ENCODE assay signal across 27 cellular contexts in genomic region chr2:238087211-238087610, GRCh38. TPM values are rescaled to one million over a fixed set of nuclear protein-coding genes. Genes with fewer than 3 reads are reported as not detected.
DNase-seq lines count a peak whose midpoint lies in the region; TF ChIP-seq lines count a peak whose summit lies in the region.
"Had no signal": no experiment of that assay in that cellular context is flagged by ENCODE, and none has a peak within 500 bp of the region (broad histone marks: within the 10 kb centered on the region; RNA-seq: fewer than 3 reads in every experiment).

No MANE protein-coding gene starts in this region.

- H3K27me3 Mint-ChIP-seq in activated naive CD4-positive, alpha-beta T cell treated with anti-CD3 and anti-CD28 coated beads, Interleukin-2, amount 10 ng/mL, durations not matched to agents 7 days and 5 days, result no peaks in the 10 kb centered on the region
- H3K27me3 Mint-ChIP-seq: activated CD4-positive, alpha-beta memory T cell treated with anti-CD3 and anti-CD28 coated beads for 36 hours; stimulated activated naive CD8-positive, alpha-beta T cell treated with anti-CD3 and anti-CD28 coated beads, Interleukin-15, Interleukin-2, amounts not matched to agents 100 ng/mL and 50 ng/mL, for 24 hours; T-helper 17 cell had no signal

- no peaks in the 10 kb centered on the region for H4K20me1 ChIP-seq in BLaER1
- no peaks in the 10 kb centered on the region for H4K20me1 ChIP-seq in OCI-LY7 (ENCODE audit: insufficient read depth, low read length)

- CTCF ChIA-PET in OCI-LY7 (lab: Charles Lee; ENCODE audit: unreplicated experiment), result interaction anchor here (1.0 kb wide), 1 partner anchor 11 kb away, joined by 4 read pairs; no protein-coding TSS in a partner anchor
- CTCF ChIA-PET in activated naive CD4-positive, alpha-beta T cell treated with anti-CD3 and anti-CD28 coated beads, Interleukin-2, amount 10 ng/mL, durations not matched to agents 7 days and 5 days (lab: Charles Lee), result interaction anchor here (1.3 to 1.4 kb wide), 2 partner anchors 118 to 164 kb away, joined by 3 to 4 read pairs; no protein-coding TSS in a partner anchor

- no peaks in the 10 kb centered on the region for H3K9me2 ChIP-seq in OCI-LY7 (ENCODE audit: insufficient read depth, low read length)

- no peak for TF ChIP-seq CTCF in OCI-LY7 (conservative IDR thresholded peaks at IDR 0.05; ENCODE audit: low read length)
- TF ChIP-seq CTCF in Peyer's patch (IDR thresholded peaks at IDR 0.05), result no peak

- no peaks in the 10 kb centered on the region for H3K79me2 ChIP-seq in OCI-LY7 (ENCODE audit: insufficient read depth, low read depth, low read length)

- no peak overlapping the region for H3K4me3 Mint-ChIP-seq in activated naive CD4-positive, alpha-beta T cell treated with anti-CD3 and anti-CD28 coated beads, Interleukin-2, amount 10 ng/mL, durations not matched to agents 7 days and 5 days
- H3K4me3 Mint-ChIP-seq: activated CD4-positive, alpha-beta memory T cell treated with anti-CD3 and anti-CD28 coated beads for 36 hours; CD8-positive, alpha-beta T cell; stimulated activated naive CD8-positive, alpha-beta T cell treated with anti-CD3 and anti-CD28 coated beads, Interleukin-15, Interleukin-2, amounts not matched to agents 100 ng/mL and 50 ng/mL, for 24 hours; T-helper 17 cell had no signal

- H3K27me3 ChIP-seq in BLaER1, result no peaks in the 10 kb centered on the region
- H3K27me3 ChIP-seq in Peyer's patch, result no peaks in the 10 kb centered on the region
- H3K27me3 ChIP-seq: adrenal gland, brain microvascular endothelial cell, heart right ventricle, SJCRH30, thyroid gland had no signal

- H3K9me3 ChIP-seq in BLaER1 (no peaks in the 10 kb centered on the region), OCI-LY7 (ENCODE audit: low read length) (no peaks in the 10 kb centered on the region), Peyer's patch (no peaks in the 10 kb centered on the region)
- H3K9me3 ChIP-seq: adrenal gland, heart right ventricle, SJCRH30, thyroid gland had no signal

- POLR2A ChIA-PET in OCI-LY7 (lab: Charles Lee), result interaction anchor here (0.7 to 2.3 kb wide), 4 partner anchors 11 to 471 kb away, joined by 3 to 12 read pairs (median 4); no protein-coding TSS in a partner anchor

- peaks cover 32% of the 10 kb centered on the region for H3K36me3 Mint-ChIP-seq in activated naive CD4-positive, alpha-beta T cell treated with anti-CD3 and anti-CD28 coated beads, Interleukin-2, amount 10 ng/mL, durations not matched to agents 7 days and 5 days

- in situ Hi-C loops in G401 (cut with HindIII; ENCODE audit: low sequenced_read_pairs), result no loop called here

- H3K9me3 Mint-ChIP-seq in activated naive CD4-positive, alpha-beta T cell treated with anti-CD3 and anti-CD28 coated beads, Interleukin-2, amount 10 ng/mL, durations not matched to agents 7 days and 5 days, result no peaks in the 10 kb centered on the region
- H3K9me3 Mint-ChIP-seq: activated CD4-positive, alpha-beta memory T cell treated with anti-CD3 and anti-CD28 coated beads for 36 hours; CD8-positive, alpha-beta T cell; stimulated activated naive CD8-positive, alpha-beta T cell treated with anti-CD3 and anti-CD28 coated beads, Interleukin-15, Interleukin-2, amounts not matched to agents 100 ng/mL and 50 ng/mL, for 24 hours had no signal

- H3K36me3 ChIP-seq in BLaER1 (peaks cover 47% of the 10 kb centered on the region), OCI-LY7 (ENCODE audit: insufficient read depth, low read length) (peaks cover 26% of the 10 kb centered on the region), Peyer's patch (peaks cover 0 to 22% (median 0%) of the 10 kb centered on the region in 3 donors)

- no peak overlapping the region for H3K9ac ChIP-seq in BLaER1

- intact Hi-C loops in OCI-LY7 (cut with micrococcal nuclease; ENCODE audit: unreplicated experiment), result no loop called here

- H3K27ac Mint-ChIP-seq in activated naive CD4-positive, alpha-beta T cell treated with anti-CD3 and anti-CD28 coated beads, Interleukin-2, amount 10 ng/mL, durations not matched to agents 7 days and 5 days, result no peak overlapping the region
- H3K27ac Mint-ChIP-seq: activated CD4-positive, alpha-beta memory T cell treated with anti-CD3 and anti-CD28 coated beads for 36 hours; CD8-positive, alpha-beta T cell; stimulated activated naive CD8-positive, alpha-beta T cell treated with anti-CD3 and anti-CD28 coated beads, Interleukin-15, Interleukin-2, amounts not matched to agents 100 ng/mL and 50 ng/mL, for 24 hours; T-helper 17 cell had no signal

- H3K4me1 ChIP-seq in BLaER1, result peaks cover 13% of the 10 kb centered on the region
- peaks cover 10% of the 10 kb centered on the region for H3K4me1 ChIP-seq in OCI-LY7 (ENCODE audit: insufficient read depth, low read length, poor library complexity, severe bottlenecking)
- H3K4me1 ChIP-seq in Peyer's patch, result no peaks in the 10 kb centered on the region
- H3K4me1 ChIP-seq: adrenal gland, SJCRH30, thyroid gland had no signal

- no TSS peak for BruUV-seq in OCI-LY7 (replicated peaks; lab: Mats Ljungman, UMichigan)

- DNase-seq in GF-D8 (lab: John Stamatoyannopoulos, UW), result peak; percentile 25
- peak; percentile 27 for DNase-seq in OCI-LY7 (ENCODE audit: low spot score)
- peak; percentile 31 for DNase-seq in medulla oblongata (ENCODE audit: extremely low spot score)
- DNase-seq in activated naive CD4-positive, alpha-beta T cell treated with anti-CD3 and anti-CD28 coated beads, Interleukin-2, amount 10 ng/mL, durations not matched to agents 7 days and 5 days, result no peak
- no peak for DNase-seq in Peyer's patch
- DNase-seq in NCI-H2107 treated with DMSO at 0.1 percent for 48 hours (lab: John Stamatoyannopoulos, UW; ENCODE audit: unreplicated experiment), result no peak
- DNase-seq in G401 (ENCODE audit: low spot score), result no peak
- DNase-seq: activated gamma-delta T cell treated with Interleukin-2 at 50 U/mL for 16 hours; activated T-cell treated with anti-CD3 and anti-CD28 coated beads for 4 hours; brain microvascular endothelial cell; CD8-positive, alpha-beta T cell; DMS 273 treated with DMSO at 0.1 percent for 48 hours; effector memory CD4-positive, alpha-beta T cell; foreskin fibroblast; heart right ventricle; left colon; NCI-H1417; NCI-H446; occipital lobe; PC-9; SJCRH30; T-helper 17 cell; thyroid gland had no signal

- no peak for TF ChIP-seq POLR2A in Peyer's patch (IDR thresholded peaks at IDR 0.05)

- H3K4me3 ChIP-seq in BLaER1 (no peak overlapping the region), OCI-LY7 (ENCODE audit: low read depth, low read length, poor library complexity, severe bottlenecking) (no peak overlapping the region), Peyer's patch (no peak overlapping the region)
- H3K4me3 ChIP-seq: adrenal gland, heart right ventricle, PC-9, SJCRH30, thyroid gland had no signal

- H3K4me2 ChIP-seq in BLaER1, result peak overlapping the region; percentile 44
- 0 out of 2 replicates have a peak overlapping the region, but pooled peaks have one; percentile 8 for H3K4me2 ChIP-seq in OCI-LY7 (ENCODE audit: low read length)
- H3K4me2 ChIP-seq: PC-9 had no signal

- H3K27ac ChIP-seq in BLaER1, result no peak overlapping the region
- H3K27ac ChIP-seq in OCI-LY7 (ENCODE audit: low read depth, low read length, poor library complexity, severe bottlenecking), result no peak overlapping the region
- H3K27ac ChIP-seq in Peyer's patch, result no peak overlapping the region
- H3K27ac ChIP-seq: adrenal gland, brain microvascular endothelial cell, heart right ventricle, PC-9, SJCRH30, thyroid gland had no signal

- H2AFZ ChIP-seq in OCI-LY7 (ENCODE audit: low read length), result no peak overlapping the region
- H2AFZ ChIP-seq: PC-9 had no signal

- peaks cover 8% of the 10 kb centered on the region for H3K4me1 Mint-ChIP-seq in activated naive CD4-positive, alpha-beta T cell treated with anti-CD3 and anti-CD28 coated beads, Interleukin-2, amount 10 ng/mL, durations not matched to agents 7 days and 5 days

RNA-seq across cellular contexts. Expression of gene ESPNL, which starts 12.9 kb away (rescaled TPM):
- 7.6 and 7.7 TPM in 2 replicates for total RNA-seq in OCI-LY7 (2014; rRNA removed; shearing (Covaris generic))
- total RNA-seq in OCI-LY7 (2022), result 3.4 and 5.0 TPM in 2 replicates
- total RNA-seq in Peyer's patch, result 1 to 10 TPM in 1 of 4 donors, under 1 TPM in 1, not detected in 2; 0.27 to 2.5 TPM
- 6.8 and 19.3 TPM in 2 replicates for total RNA-seq in G401 (2014; rRNA removed; shearing (Covaris generic))
- total RNA-seq: CD8-positive, alpha-beta T cell had no signal

RNA-seq across cellular contexts. Expression of gene SCLY, which starts 26.4 kb away (rescaled TPM):
- 39.3 and 41.7 TPM in 2 replicates for total RNA-seq in OCI-LY7 (2014; rRNA removed; shearing (Covaris generic))
- 29.9 and 31.2 TPM in 2 replicates for total RNA-seq in OCI-LY7 (2022)
- 10 to 100 TPM; 13.2 to 45.2 (median 24.2) TPM for total RNA-seq in Peyer's patch
- 42.8 and 52.0 TPM in 2 replicates for total RNA-seq in G401 (2014; rRNA removed; shearing (Covaris generic))

RNA-seq across cellular contexts. Expression of gene KLHL30, which starts 51.3 kb away (rescaled TPM):
- total RNA-seq in OCI-LY7 (2014; rRNA removed; shearing (Covaris generic)), result 0.03 and 0.09 TPM in 2 replicates
- total RNA-seq in OCI-LY7 (2022), result 1.7 and 1.9 TPM in 2 replicates
- under 1 TPM in 2 of 4 donors, not detected in 2; 0.27 to 0.28 TPM for total RNA-seq in Peyer's patch
- total RNA-seq in G401 (2014; rRNA removed; shearing (Covaris generic)), result 0.07 TPM in 1 of 2 replicates, not detected in the other
- total RNA-seq: activated CD4-positive, alpha-beta memory T cell treated with anti-CD3 and anti-CD28 coated beads for 36 hours; CD8-positive, alpha-beta T cell; T-helper 17 cell had no signal

Comparison
In these comparisons a context has a peak if more than half of its experiments do, and no peak if none do; other contexts are left out.
1. DNase-seq: peak in GF-D8 (single experiment), OCI-LY7 (single experiment) and medulla oblongata (single experiment); none in activated naive CD4-positive, alpha-beta T cell treated with anti-CD3 and anti-CD28 coated beads, Interleukin-2, amount 10 ng/mL, durations not matched to agents 7 days and 5 days (single experiment), Peyer's patch (0 of 3), NCI-H2107 treated with DMSO at 0.1 percent for 48 hours (single experiment) and G401 (single experiment).